Comparison of ENCODE assay signal across 2 cellular contexts in the genomic region with DNA sequence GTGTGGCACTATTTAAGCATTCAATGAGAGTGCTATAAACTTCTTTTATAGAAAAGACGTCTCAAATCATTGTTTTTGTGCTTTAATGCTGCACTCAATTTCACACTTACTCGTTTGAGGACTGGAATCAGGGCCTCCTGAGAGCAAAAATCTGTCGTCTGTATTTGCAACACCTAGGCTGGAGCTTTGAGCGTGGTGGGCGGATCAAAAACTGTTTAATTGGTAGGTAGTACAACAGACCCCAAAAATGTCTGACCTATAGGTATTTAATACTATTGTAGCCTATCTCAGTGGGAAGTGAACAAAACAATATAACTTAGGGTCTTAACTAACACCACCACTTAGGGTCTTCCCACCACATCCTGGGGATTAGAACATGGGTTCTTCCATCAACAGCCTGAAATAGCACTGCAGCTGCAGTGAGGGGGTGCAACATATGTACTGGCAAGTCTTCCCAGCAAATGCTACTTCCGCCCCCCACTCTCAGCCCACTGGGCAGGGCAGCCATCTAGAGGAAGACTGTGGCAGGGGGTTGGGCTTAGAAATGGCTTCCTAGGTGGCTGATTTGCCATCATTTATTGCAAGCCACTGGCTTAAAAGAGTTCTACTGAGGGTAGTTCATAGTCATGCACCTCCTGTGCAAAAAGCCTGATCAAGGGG.
TF ChIP-seq lines count a peak whose summit lies in the region.

No MANE protein-coding gene starts in this region.

TF ChIP-seq in HCT116, 20 proteins besides CTCF, POLR2A, EP300 and RAD21:
- TF ChIP-seq, protein P1, sequence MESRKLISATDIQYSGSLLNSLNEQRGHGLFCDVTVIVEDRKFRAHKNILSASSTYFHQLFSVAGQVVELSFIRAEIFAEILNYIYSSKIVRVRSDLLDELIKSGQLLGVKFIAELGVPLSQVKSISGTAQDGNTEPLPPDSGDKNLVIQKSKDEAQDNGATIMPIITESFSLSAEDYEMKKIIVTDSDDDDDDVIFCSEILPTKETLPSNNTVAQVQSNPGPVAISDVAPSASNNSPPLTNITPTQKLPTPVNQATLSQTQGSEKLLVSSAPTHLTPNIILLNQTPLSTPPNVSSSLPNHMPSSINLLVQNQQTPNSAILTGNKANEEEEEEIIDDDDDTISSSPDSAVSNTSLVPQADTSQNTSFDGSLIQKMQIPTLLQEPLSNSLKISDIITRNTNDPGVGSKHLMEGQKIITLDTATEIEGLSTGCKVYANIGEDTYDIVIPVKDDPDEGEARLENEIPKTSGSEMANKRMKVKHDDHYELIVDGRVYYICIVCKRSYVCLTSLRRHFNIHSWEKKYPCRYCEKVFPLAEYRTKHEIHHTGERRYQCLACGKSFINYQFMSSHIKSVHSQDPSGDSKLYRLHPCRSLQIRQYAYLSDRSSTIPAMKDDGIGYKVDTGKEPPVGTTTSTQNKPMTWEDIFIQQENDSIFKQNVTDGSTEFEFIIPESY (IDR thresholded peaks at IDR 0.05; ENCODE audit: extremely low read depth, insufficient replicate concordance, low read length), result no peak
- TF ChIP-seq POLR2AphosphoS5 (IDR thresholded peaks at IDR 0.05; ENCODE audit: low read depth, low read length) (0 out of 2 replicates have a peak, but pooled peaks have one; percentile 18), ELF1 (IDR thresholded peaks at IDR 0.05; ENCODE audit: borderline replicate concordance, low read depth) (no peak)
- TF ChIP-seq, protein P2, sequence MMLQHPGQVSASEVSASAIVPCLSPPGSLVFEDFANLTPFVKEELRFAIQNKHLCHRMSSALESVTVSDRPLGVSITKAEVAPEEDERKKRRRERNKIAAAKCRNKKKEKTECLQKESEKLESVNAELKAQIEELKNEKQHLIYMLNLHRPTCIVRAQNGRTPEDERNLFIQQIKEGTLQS (IDR thresholded peaks at IDR 0.05), result no peak
TF ChIP-seq in HCT116: peak in this region for 1.

TF ChIP-seq in K562, 482 proteins besides CTCF, POLR2A, EP300 and RAD21:
- TF ChIP-seq SUPT5H (IDR thresholded peaks at IDR 0.05) (0 out of 2 replicates have a peak, but pooled peaks have one; percentile 19), SNIP1 (IDR thresholded peaks at IDR 0.05; ENCODE audit: low read depth) (no peak), RBM22 (IDR thresholded peaks at IDR 0.05; ENCODE audit: low read depth, low read length, poor library complexity, severe bottlenecking) (no peak)
- TF ChIP-seq, protein P3, sequence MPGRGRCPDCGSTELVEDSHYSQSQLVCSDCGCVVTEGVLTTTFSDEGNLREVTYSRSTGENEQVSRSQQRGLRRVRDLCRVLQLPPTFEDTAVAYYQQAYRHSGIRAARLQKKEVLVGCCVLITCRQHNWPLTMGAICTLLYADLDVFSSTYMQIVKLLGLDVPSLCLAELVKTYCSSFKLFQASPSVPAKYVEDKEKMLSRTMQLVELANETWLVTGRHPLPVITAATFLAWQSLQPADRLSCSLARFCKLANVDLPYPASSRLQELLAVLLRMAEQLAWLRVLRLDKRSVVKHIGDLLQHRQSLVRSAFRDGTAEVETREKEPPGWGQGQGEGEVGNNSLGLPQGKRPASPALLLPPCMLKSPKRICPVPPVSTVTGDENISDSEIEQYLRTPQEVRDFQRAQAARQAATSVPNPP (IDR thresholded peaks at IDR 0.05; ENCODE audit: borderline replicate concordance, insufficient read depth, insufficient read length), result no peak
